Comparison of ENCODE assay signal across 26 cellular contexts in the genomic region with DNA sequence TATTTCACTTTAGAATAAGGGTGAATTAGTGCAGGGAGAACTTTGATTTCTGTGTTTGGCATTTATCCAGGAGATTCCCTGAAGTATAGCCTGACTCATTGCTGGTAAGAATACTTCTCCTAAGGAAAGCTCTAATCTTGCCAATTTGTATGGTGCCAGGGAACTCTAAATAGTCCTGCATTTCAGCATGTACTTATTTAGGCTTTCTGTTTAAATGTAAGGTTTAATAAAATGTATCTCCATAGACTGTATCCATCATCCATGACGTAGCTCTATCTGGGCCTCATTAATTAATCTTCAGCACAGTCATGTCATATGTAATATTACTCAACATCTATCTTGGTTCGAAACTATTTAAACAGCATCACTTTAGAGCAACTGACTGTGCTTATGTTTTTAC.
DNase-seq lines count a peak whose midpoint lies in the region; ATAC-seq and TF ChIP-seq lines count a peak whose summit lies in the region.
"Had no signal": no experiment of that assay in that cellular context is flagged by ENCODE, and none has a peak within 500 bp of the region (broad histone marks: within the 10 kb centered on the region; RNA-seq: fewer than 3 reads in every experiment).

No MANE protein-coding gene starts in this region.

- in situ Hi-C loops in IMR-90 (cut with MboI; ENCODE audit: low sequenced_read_pairs) = no loop called here

- H4K8ac ChIP-seq in IMR-90 (ENCODE audit: low read depth in 2 of 2, low read length in 2 of 2) = no peak overlapping the region

- H3K9me3 ChIP-seq in IMR-90 (ENCODE audit: control insufficient read depth, insufficient read depth, low read length) (no peaks in the 10 kb centered on the region), fibroblast of lung (ENCODE audit: control insufficient read depth, insufficient read depth, low read depth, low read length) (no peaks in the 10 kb centered on the region)
- H3K9me3 ChIP-seq: right atrium auricular region had no signal

- ATAC-seq in IMR-90 (ENCODE audit: low read depth) = no peak
- ATAC-seq: foreskin keratinocyte, GM12878, left lobe of liver, Panc1, T-cell had no signal

- H3K27me3 ChIP-seq in IMR-90 (ENCODE audit: control insufficient read depth, insufficient read depth, low read length) (no peaks in the 10 kb centered on the region), fibroblast of lung (ENCODE audit: control insufficient read depth, insufficient read depth, low read length) (no peaks in the 10 kb centered on the region)
- H3K27me3 ChIP-seq: cardiac muscle cell, foreskin keratinocyte, heart right ventricle, right atrium auricular region had no signal

- no peak overlapping the region for H2AK5ac ChIP-seq in IMR-90 (ENCODE audit: low read depth, low read length)

- dilution Hi-C loops in IMR-90 (cut with HindIII; ENCODE audit: low sequenced_read_pairs, unreplicated experiment) = no loop called here

- H3K18ac ChIP-seq in IMR-90 (ENCODE audit: low read depth, low read length) = no peak overlapping the region

- H3K4ac ChIP-seq in IMR-90 (ENCODE audit: low read depth, low read length) = no peak overlapping the region

- no peak overlapping the region for H3K23ac ChIP-seq in IMR-90 (ENCODE audit: low read depth, low read length)

- H3K4me1 ChIP-seq in IMR-90 (ENCODE audit: control insufficient read depth, insufficient read depth, low read length) (no peaks in the 10 kb centered on the region), fibroblast of lung (ENCODE audit: control insufficient read depth, extremely low read depth, insufficient read depth, low read length) (peaks cover 5% of the 10 kb centered on the region)
- H3K4me1 ChIP-seq: right atrium auricular region had no signal

- DNase-seq in IMR-90 = peak; percentile 26
- peak; percentile 42 for DNase-seq in amniotic epithelial cell (ENCODE audit: low read depth)
- DNase-seq in fibroblast of lung (ENCODE audit: low read depth in 2 of 2) = peak; percentile 49 to 69
- peak; percentile 30 for DNase-seq in skeletal muscle cell (ENCODE audit: low read depth)
- DNase-seq in NCI-H2029 treated with DMSO at 0.1 percent for 48 hours (lab: John Stamatoyannopoulos, UW) = no peak
- no peak for DNase-seq in stimulated activated CD4-positive, alpha-beta T cell treated with anti-CD3 and anti-CD28 coated beads, Interleukin-15, amount 100 ng/mL, for 24 hours
- DNase-seq in nucleus accumbens (lab: John Stamatoyannopoulos, UW) = no peak
- DNase-seq: activated CD4-positive, alpha-beta memory T cell treated with anti-CD3 and anti-CD28 coated beads, Interleukin-2, amount 10 ng/mL, durations not matched to agents 7 days and 5 days; activated CD4-positive, CD25-positive, alpha-beta regulatory T cell treated with anti-CD3 and anti-CD28 coated beads, Interleukin-2, amount 50 U/mL, for 72 hours; activated effector memory CD4-positive, alpha-beta T cell treated with anti-CD3 and anti-CD28 coated beads, Interleukin-2, amount 50 U/mL, for 16 hours; H7; heart right ventricle; naive B cell; NCI-H1105; NCI-H2081; NCI-H510A; occipital lobe; stimulated activated CD4-positive, alpha-beta T cell treated with anti-CD3 and anti-CD28 coated beads, Interleukin-4, amount 100 ng/mL, for 4 hours; stimulated activated naive CD4-positive, alpha-beta T cell; T-cell had no signal

- intact Hi-C loops in IMR-90 (cut with micrococcal nuclease) = no loop called here

- H2BK20ac ChIP-seq in IMR-90 (ENCODE audit: low read depth, low read length) = no peak overlapping the region

- no TSS peak for BruUV-seq in IMR-90 (replicated peaks; lab: Mats Ljungman, UMichigan)

- no peaks in the 10 kb centered on the region for H3K9me1 ChIP-seq in IMR-90 (ENCODE audit: insufficient read depth, low read length)

- H3K56ac ChIP-seq in IMR-90 (ENCODE audit: extremely low read depth, insufficient read depth, low read length) = no peak overlapping the region

- H3K79me2 ChIP-seq in fibroblast of lung (ENCODE audit: control insufficient read depth, insufficient read depth, low read length) = no peaks in the 10 kb centered on the region

- no peaks in the 10 kb centered on the region for H3K79me1 ChIP-seq in IMR-90 (ENCODE audit: low read depth in 1 of 2, low read length in 2 of 2)

- no peak overlapping the region for H4K91ac ChIP-seq in IMR-90 (ENCODE audit: insufficient read depth, low read depth, low read length)

- H4K5ac ChIP-seq in IMR-90 (ENCODE audit: low read depth, low read length) = no peak overlapping the region

- no peak overlapping the region for H3K9ac ChIP-seq in IMR-90 (ENCODE audit: low read depth, low read length)
- H3K9ac ChIP-seq in fibroblast of lung (ENCODE audit: insufficient read depth, low read length) = no peak overlapping the region

- H3K14ac ChIP-seq in IMR-90 (replicated peaks; ENCODE audit: low read depth, low read length) = no peak overlapping the region

- H3K27ac ChIP-seq in IMR-90 (ENCODE audit: insufficient read depth, low read length) (no peak overlapping the region), fibroblast of lung (ENCODE audit: insufficient read depth, low read length) (no peak overlapping the region)
- H3K27ac ChIP-seq: cardiac muscle cell, foreskin keratinocyte, heart right ventricle, right atrium auricular region had no signal

- TF ChIP-seq RAD21 in IMR-90 (IDR thresholded peaks at IDR 0.05; ENCODE audit: low read length) = no peak

- POLR2A ChIA-PET in IMR-90 (lab: Charles Lee; ENCODE audit: unreplicated experiment) = no interaction called here

- CTCF ChIA-PET in IMR-90 (lab: Yijun Ruan, JAX) = no interaction called here

- no CpG with 5 or more reads among the region's 2 CpGs for whole genome bisulfite sequencing in IMR-90 (ENCODE audit: extremely low coverage in 2 of 2, insufficient read length in 1 of 2), 2 experiments

- no peak overlapping the region for H2BK5ac ChIP-seq in IMR-90 (ENCODE audit: low read depth, low read length, poor library complexity, severe bottlenecking)

- no peaks in the 10 kb centered on the region for H4K20me1 ChIP-seq in IMR-90 (ENCODE audit: insufficient read depth, low read length)
- no peaks in the 10 kb centered on the region for H4K20me1 ChIP-seq in fibroblast of lung (ENCODE audit: control insufficient read depth, extremely low read depth, insufficient read depth, low read length)

- H2AFZ ChIP-seq in IMR-90 (replicated peaks; ENCODE audit: low read length, poor library complexity) = no peak overlapping the region
- H2AFZ ChIP-seq in fibroblast of lung (ENCODE audit: low read length) = no peak overlapping the region

- H3K4me2 ChIP-seq in IMR-90 (ENCODE audit: low read depth, low read length) = no peak overlapping the region
- H3K4me2 ChIP-seq in fibroblast of lung (ENCODE audit: extremely low read depth, insufficient read depth, low read length) = no peak overlapping the region

- no peak for TF ChIP-seq POLR2A in IMR-90 (IDR thresholded peaks at IDR 0.05; ENCODE audit: low read depth, low read length)

- TF ChIP-seq CTCF in IMR-90 (conservative IDR thresholded peaks at IDR 0.05; ENCODE audit: low read depth, low read length) (no peak), fibroblast of lung (conservative IDR thresholded peaks at IDR 0.05 in 1 of 2, IDR thresholded peaks at IDR 0.05 in 1 of 2; ENCODE audit: low read depth in 1 of 2, low read length in 2 of 2) (no peak)

- no peaks in the 10 kb centered on the region for H3K36me3 ChIP-seq in IMR-90 (ENCODE audit: control insufficient read depth, insufficient read depth, low read length)
- no peaks in the 10 kb centered on the region for H3K36me3 ChIP-seq in fibroblast of lung (ENCODE audit: control insufficient read depth, insufficient read depth, low read length)
- H3K36me3 ChIP-seq: cardiac muscle cell, heart right ventricle, right atrium auricular region had no signal

- H2BK120ac ChIP-seq in IMR-90 (ENCODE audit: low read depth, low read length) = no peak overlapping the region

- H3K4me3 ChIP-seq in IMR-90 (ENCODE audit: insufficient read depth, low read depth, low read length) (no peak overlapping the region), fibroblast of lung (replicated peaks in 1 of 4; ENCODE audit: control extremely low read depth in 1 of 4, insufficient read depth in 1 of 4, low read depth in 3 of 4, low read length in 4 of 4) (no peak overlapping the region), skeletal muscle cell (ENCODE audit: low read depth, low read length) (no peak overlapping the region)
- H3K4me3 ChIP-seq: cardiac muscle cell, GM12878, heart right ventricle, right atrium auricular region had no signal

- no peak overlapping the region for H2AK9ac ChIP-seq in IMR-90 (replicated peaks; ENCODE audit: low read depth, low read length, poor library complexity)

- no peak overlapping the region for H2BK15ac ChIP-seq in IMR-90 (ENCODE audit: low read depth, low read length)

TF ChIP-seq in IMR-90, 13 proteins besides CTCF, POLR2A, EP300 and RAD21 (continues in another document):
- TF ChIP-seq MAZ (IDR thresholded peaks at IDR 0.05; ENCODE audit: borderline replicate concordance, low read depth, low read length) (no peak), CEBPB (IDR thresholded peaks at IDR 0.05; ENCODE audit: low read depth, low read length) (no peak), NFE2L2 (IDR thresholded peaks at IDR 0.05; ENCODE audit: low read depth, low read length) (no peak), RCOR1 (IDR thresholded peaks at IDR 0.05; ENCODE audit: insufficient replicate concordance, low read length) (no peak), BHLHE40 (IDR thresholded peaks at IDR 0.05; ENCODE audit: low read depth, low read length) (no peak), RFX5 (IDR thresholded peaks at IDR 0.05; ENCODE audit: low read depth, low read length) (no peak), FOS (IDR thresholded peaks at IDR 0.05; ENCODE audit: low read depth, low read length) (no peak), SMC3 (IDR thresholded peaks at IDR 0.05; ENCODE audit: low read depth, low read length) (no peak), MAFK (IDR thresholded peaks at IDR 0.05; ENCODE audit: low read depth, low read length) (no peak)
- TF ChIP-seq, protein P1, sequence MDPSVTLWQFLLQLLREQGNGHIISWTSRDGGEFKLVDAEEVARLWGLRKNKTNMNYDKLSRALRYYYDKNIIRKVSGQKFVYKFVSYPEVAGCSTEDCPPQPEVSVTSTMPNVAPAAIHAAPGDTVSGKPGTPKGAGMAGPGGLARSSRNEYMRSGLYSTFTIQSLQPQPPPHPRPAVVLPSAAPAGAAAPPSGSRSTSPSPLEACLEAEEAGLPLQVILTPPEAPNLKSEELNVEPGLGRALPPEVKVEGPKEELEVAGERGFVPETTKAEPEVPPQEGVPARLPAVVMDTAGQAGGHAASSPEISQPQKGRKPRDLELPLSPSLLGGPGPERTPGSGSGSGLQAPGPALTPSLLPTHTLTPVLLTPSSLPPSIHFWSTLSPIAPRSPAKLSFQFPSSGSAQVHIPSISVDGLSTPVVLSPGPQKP (IDR thresholded peaks at IDR 0.05; ENCODE audit: borderline replicate concordance, low read depth, low read length) = no peak

Comparison
In these comparisons a context has a peak if more than half of its experiments do, and no peak if none do; other contexts are left out.
1. DNase-seq: peak in IMR-90 (single experiment), amniotic epithelial cell (single experiment), fibroblast of lung (2 of 2) and skeletal muscle cell (single experiment); none in NCI-H2029 treated with DMSO at 0.1 percent for 48 hours (single experiment), stimulated activated CD4-positive, alpha-beta T cell treated with anti-CD3 and anti-CD28 coated beads, Interleukin-15, amount 100 ng/mL, for 24 hours (single experiment) and nucleus accumbens (0 of 56).